ENCODE assay signal across 28 cellular contexts in the genomic region with DNA sequence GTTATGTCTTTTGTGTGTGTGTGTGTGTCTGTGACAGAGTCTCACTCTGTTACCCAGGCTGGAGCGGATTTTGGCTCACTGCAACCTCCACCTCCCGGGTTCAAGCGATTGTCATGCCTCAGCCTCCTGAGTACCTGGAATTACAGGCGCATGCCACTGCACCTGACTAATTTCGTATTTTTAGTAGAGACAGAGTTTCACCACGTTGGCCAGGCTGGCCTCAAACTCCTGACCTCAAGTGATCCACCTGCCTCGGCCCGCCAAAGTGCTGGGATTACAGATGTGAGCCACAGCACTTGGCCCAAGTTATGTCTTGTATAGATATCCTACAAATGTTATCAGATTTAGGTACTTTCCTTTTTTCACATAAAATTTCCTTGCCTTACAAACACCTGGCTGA. TPM values are rescaled to one million over a fixed set of nuclear protein-coding genes. Genes with fewer than 3 reads are reported as not detected.
DNase-seq lines count a peak whose midpoint lies in the region; ATAC-seq, FAIRE-seq and TF ChIP-seq lines count a peak whose summit lies in the region.
"Had no signal": no experiment of that assay in that cellular context is flagged by ENCODE, and none has a peak within 500 bp of the region (broad histone marks: within the 10 kb centered on the region; RNA-seq: fewer than 3 reads in every experiment).

No MANE protein-coding gene starts in this region.

- H3K4me3 Mint-ChIP-seq in IgD-negative memory B cell (peak overlapping the region; percentile 25 to 90 (median 58)), H9 (no peak overlapping the region)
- H3K4me3 Mint-ChIP-seq: activated CD4-positive, alpha-beta memory T cell treated with anti-CD3 and anti-CD28 coated beads for 36 hours; activated naive CD8-positive, alpha-beta T cell treated with anti-CD3 and anti-CD28 coated beads, Interleukin-2, amount 10 ng/mL, durations not matched to agents 7 days and 5 days; stimulated activated naive CD8-positive, alpha-beta T cell treated with anti-CD3 and anti-CD28 coated beads, Interleukin-15, Interleukin-2, amounts not matched to agents 100 ng/mL and 50 ng/mL, for 24 hours had no signal

- no peak overlapping the region for H2BK20ac ChIP-seq in H9 (ENCODE audit: low read depth, low read length, poor library complexity, severe bottlenecking)

- H3K14ac ChIP-seq in H9 (ENCODE audit: insufficient read depth, low read length) (no peak overlapping the region), neuronal stem cell (ENCODE audit: low read length) (no peak overlapping the region)

- no peak overlapping the region for H3K56ac ChIP-seq in H9 (ENCODE audit: insufficient read length, low read depth, low read length)

- H3K27me3 ChIP-seq in GM12878 (replicated peaks in 1 of 2; ENCODE audit: control insufficient read depth in 2 of 2, insufficient read depth in 2 of 2, low read length in 1 of 2) (no peaks in the 10 kb centered on the region), psoas muscle (ENCODE audit: insufficient read depth in 3 of 3, low read length in 2 of 3) (no peaks in the 10 kb centered on the region), H9 (ENCODE audit: insufficient read depth, low read length) (no peaks in the 10 kb centered on the region), neuronal stem cell (ENCODE audit: control insufficient read depth in 3 of 3, insufficient read depth in 3 of 3, low read depth in 1 of 3, low read length in 3 of 3) (no peaks in the 10 kb centered on the region)
- H3K27me3 ChIP-seq: BLaER1, testis, uterus had no signal

- FAIRE-seq in GM12878 (lab: Jason Lieb, UNC) = no peak
- FAIRE-seq: bronchial epithelial cell, H1 had no signal

- H3K36me3 Mint-ChIP-seq in IgD-negative memory B cell = peaks cover 7% of the 10 kb centered on the region
- peaks cover 4 to 26% (median 22%) of the 10 kb centered on the region in 3 experiments; a peak in 5 of 7 replicates for H3K36me3 Mint-ChIP-seq in H9 (ENCODE audit: insufficient read depth in 1 of 3, low read depth in 3 of 3)

- under 1% methylated on average over 8 of the region's 8 CpGs for WGBS in GM12878 (ENCODE audit: insufficient coverage, insufficient replicate concordance, low lambda C conversion rate, missing lambda C conversion rate)
- 37 to 46% (median 41%) methylated on average over 8 of the region's 8 CpGs for WGBS in psoas muscle, 3 donors
- no CpG with 5 or more reads among the region's 8 CpGs for WGBS in H9 (ENCODE audit: extremely low coverage, insufficient read length, low lambda C conversion rate)
- WGBS in neuronal stem cell (ENCODE audit: extremely low coverage in 2 of 2, insufficient read length in 2 of 2, insufficient replicate concordance in 1 of 2), 2 donors = no CpG with 5 or more reads among the region's 8 CpGs

- H2BK5ac ChIP-seq in H9 (ENCODE audit: insufficient read length, low read length) (no peak overlapping the region), neuronal stem cell (ENCODE audit: low read length) (no peak overlapping the region)

- no peak for TF ChIP-seq EP300 in GM12878 (IDR thresholded peaks at IDR 0.05; ENCODE audit: borderline replicate concordance in 1 of 2, control insufficient read depth in 1 of 2, low read depth in 2 of 2, low read length in 2 of 2)

- H3K4me1 ChIP-seq in GM12878 (ENCODE audit: control insufficient read depth, insufficient read depth, low read length) (peaks cover 43% of the 10 kb centered on the region), psoas muscle (peaks cover 21% of the 10 kb centered on the region), H9 (ENCODE audit: insufficient read depth, low read length) (peaks cover 2% of the 10 kb centered on the region; the same call in 1 of the 2 replicates), neuronal stem cell (ENCODE audit: control insufficient read depth in 2 of 2, insufficient read depth in 1 of 2, low read depth in 1 of 2, low read length in 2 of 2) (no peaks in the 10 kb centered on the region)
- H3K4me1 ChIP-seq: BLaER1, testis, uterus had no signal

- peak overlapping the region; percentile 85 for H3K27ac ChIP-seq in GM12878 (ENCODE audit: control insufficient read depth, insufficient read depth)
- peak overlapping the region; percentile 5 for H3K27ac ChIP-seq in psoas muscle
- H3K27ac ChIP-seq in H9 (ENCODE audit: insufficient read length, low read depth, low read length) = no peak overlapping the region
- H3K27ac ChIP-seq in neuronal stem cell (replicated peaks; ENCODE audit: low read length) = no peak overlapping the region
- H3K27ac ChIP-seq: BLaER1, parathyroid adenoma, testis, uterus had no signal

- H3K79me2 ChIP-seq in GM12878 (ENCODE audit: control insufficient read depth, insufficient read depth, low read length) (peaks cover 56% of the 10 kb centered on the region), H9 (ENCODE audit: insufficient read depth, low read length) (peaks cover 3% of the 10 kb centered on the region; the same call in 1 of the 2 replicates)

- H2AK5ac ChIP-seq in H9 (ENCODE audit: insufficient read length, low read length) (no peak overlapping the region), neuronal stem cell (ENCODE audit: low read depth, low read length) (no peak overlapping the region)

- H3K4me3 ChIP-seq in GM12864 (ENCODE audit: low read depth, low read length) (peak overlapping the region; percentile 19; the same call in 1 of the 2 replicates), GM12878 (peak overlapping the region; percentile 61), psoas muscle (no peak overlapping the region), neuronal stem cell (ENCODE audit: low read length in 2 of 2) (no peak overlapping the region)
- H3K4me3 ChIP-seq: BLaER1, testis, uterus had no signal

- intact Hi-C loops in GM12878 (cut with micrococcal nuclease; ENCODE audit: unreplicated experiment) (no loop called here), psoas muscle (cut with DNase I) (no loop called here)

- no peaks in the 10 kb centered on the region for H3K27me3 Mint-ChIP-seq in IgD-negative memory B cell
- H3K27me3 Mint-ChIP-seq in H9 (ENCODE audit: low read depth) = no peaks in the 10 kb centered on the region
- H3K27me3 Mint-ChIP-seq: activated CD4-positive, alpha-beta memory T cell treated with anti-CD3 and anti-CD28 coated beads for 36 hours; activated naive CD8-positive, alpha-beta T cell treated with anti-CD3 and anti-CD28 coated beads, Interleukin-2, amount 10 ng/mL, durations not matched to agents 7 days and 5 days; stimulated activated naive CD8-positive, alpha-beta T cell treated with anti-CD3 and anti-CD28 coated beads, Interleukin-15, Interleukin-2, amounts not matched to agents 100 ng/mL and 50 ng/mL, for 24 hours had no signal

- no peak overlapping the region for H3T11ph ChIP-seq in H9 (ENCODE audit: low read length)

- H3K4me1 Mint-ChIP-seq in IgD-negative memory B cell (peaks cover 40 to 42% (median 40%) of the 10 kb centered on the region in 3 donors), H9 (peaks cover 17 to 22% of the 10 kb centered on the region in 2 experiments)

- no peaks in the 10 kb centered on the region for H3K9me3 Mint-ChIP-seq in IgD-negative memory B cell
- no peaks in the 10 kb centered on the region for H3K9me3 Mint-ChIP-seq in H9
- H3K9me3 Mint-ChIP-seq: activated CD4-positive, alpha-beta memory T cell treated with anti-CD3 and anti-CD28 coated beads for 36 hours; activated naive CD8-positive, alpha-beta T cell treated with anti-CD3 and anti-CD28 coated beads, Interleukin-2, amount 10 ng/mL, durations not matched to agents 7 days and 5 days; stimulated activated naive CD8-positive, alpha-beta T cell treated with anti-CD3 and anti-CD28 coated beads, Interleukin-15, Interleukin-2, amounts not matched to agents 100 ng/mL and 50 ng/mL, for 24 hours had no signal

- no peak overlapping the region for H2BK120ac ChIP-seq in H9 (ENCODE audit: low read depth, low read length, poor library complexity, severe bottlenecking)
- no peak overlapping the region for H2BK120ac ChIP-seq in neuronal stem cell (ENCODE audit: low read depth, low read length)

- POLR2A ChIA-PET in GM12878 (lab: Charles Lee) = interaction anchor here (1.5 to 3.2 kb wide), 3 partner anchors 8 to 14 kb away, joined by 3 to 26 read pairs (median 19); partner anchors contain the start of gene PISD

- ATAC-seq in GM12878 (peak; percentile 40), psoas muscle (peak; percentile 63 to 78 (median 68))
- ATAC-seq: activated CD4-positive, CD25-positive, alpha-beta regulatory T cell treated with anti-CD3 and anti-CD28 coated beads, Interleukin-2, amount 50 U/mL, for 24 hours; left colon; right cardiac atrium had no signal

- H3K18ac ChIP-seq in H9 (ENCODE audit: insufficient read length, low read depth, low read length) = no peak overlapping the region
- H3K18ac ChIP-seq in neuronal stem cell (ENCODE audit: low read length) = no peak overlapping the region

- H3K9me3 ChIP-seq in GM12878 (replicated peaks; ENCODE audit: control insufficient read depth, insufficient read depth, low read length) = no peaks in the 10 kb centered on the region
- no peaks in the 10 kb centered on the region for H3K9me3 ChIP-seq in psoas muscle
- H3K9me3 ChIP-seq in H9 (ENCODE audit: control insufficient read depth, low read depth, low read length) = no peaks in the 10 kb centered on the region
- H3K9me3 ChIP-seq in neuronal stem cell (replicated peaks in 1 of 2; ENCODE audit: control insufficient read depth in 2 of 2, insufficient read depth in 1 of 2, low read depth in 1 of 2, low read length in 2 of 2) = no peaks in the 10 kb centered on the region
- H3K9me3 ChIP-seq: BLaER1, testis, uterus had no signal

- no peaks in the 10 kb centered on the region for H3K23me2 ChIP-seq in H9 (ENCODE audit: insufficient read length, low read depth, low read length, poor library complexity, severe bottlenecking)

- H3K79me1 ChIP-seq in H9 (ENCODE audit: insufficient read depth, low read depth, low read length, poor library complexity, severe bottlenecking) (peaks cover 2% of the 10 kb centered on the region), neuronal stem cell (ENCODE audit: low read depth, low read length) (peaks cover 7% of the 10 kb centered on the region)

- H3K36me3 ChIP-seq in GM12878 (ENCODE audit: control insufficient read depth in 2 of 2, insufficient read depth in 2 of 2, low read length in 1 of 2) (peaks cover 0 to 6% of the 10 kb centered on the region in 2 experiments; a peak in 1 of 4 replicates), psoas muscle (ENCODE audit: insufficient read depth in 1 of 2, low read depth in 1 of 2) (peaks cover 2 to 28% of the 10 kb centered on the region in 2 donors), neuronal stem cell (replicated peaks in 1 of 2; ENCODE audit: control insufficient read depth in 2 of 2, insufficient read depth in 2 of 2, low read length in 2 of 2) (peaks cover 9 to 27% of the 10 kb centered on the region in 2 donors)
- H3K36me3 ChIP-seq: uterus had no signal

- peak overlapping the region; percentile 56 for H3K9ac ChIP-seq in GM12878 (ENCODE audit: control insufficient read depth, insufficient read depth, low read length)
- H3K9ac ChIP-seq in H9 (ENCODE audit: extremely low read depth, insufficient read length, low read length) = no peak overlapping the region
- H3K9ac ChIP-seq in neuronal stem cell (ENCODE audit: low read depth, low read length, poor library complexity) = no peak overlapping the region
- H3K9ac ChIP-seq: BLaER1, parathyroid adenoma had no signal

- DNase-seq in GM12864 (ENCODE audit: low read depth) (no peak), GM12878 (ENCODE audit: low read depth, low spot score) (no peak), psoas muscle (peak in 1 of 2 donors; percentile 60), H9 (no peak), neuronal stem cell (ENCODE audit: low spot score) (no peak)
- DNase-seq in activated CD4-positive, CD25-positive, alpha-beta regulatory T cell treated with anti-CD3 and anti-CD28 coated beads, Interleukin-2, amount 50 U/mL, for 72 hours = no peak
- DNase-seq: activated CD4-positive, alpha-beta memory T cell treated with anti-CD3 and anti-CD28 coated beads for 36 hours; activated gamma-delta T cell; activated naive CD8-positive, alpha-beta T cell treated with anti-CD3 and anti-CD28 coated beads, Interleukin-2, amount 10 ng/mL, durations not matched to agents 7 days and 5 days; aorta; hippocampal formation; left colon; mesendoderm; NCI-H1092; NCI-H1694 treated with DMSO at 0.1 percent for 48 hours; NCI-H446; NCI-H774; stimulated activated CD4-positive, alpha-beta T cell treated with anti-CD3 and anti-CD28 coated beads, Interleukin-1b, Interleukin-23, amount 100 ng/mL, for 48 hours; testis; uterus had no signal

- TF ChIP-seq CTCF in GM12864 (IDR thresholded peaks at IDR 0.05; ENCODE audit: low read depth, low read length, missing control alignments) = no peak
- no peak for TF ChIP-seq CTCF in GM12878 (IDR thresholded peaks at IDR 0.05 in 2 of 3, conservative IDR thresholded peaks at IDR 0.05 in 1 of 3; ENCODE audit: control insufficient read depth in 2 of 3, extremely low read depth in 1 of 3, insufficient read depth in 1 of 3, low read depth in 3 of 3, low read length in 3 of 3)
- no peak for TF ChIP-seq CTCF in psoas muscle (IDR thresholded peaks at IDR 0.05)
- no peak for TF ChIP-seq CTCF in H9 (conservative IDR thresholded peaks at IDR 0.05)

- H3K4ac ChIP-seq in H9 (ENCODE audit: low read depth, low read length) (no peak overlapping the region), neuronal stem cell (ENCODE audit: low read length) (no peak overlapping the region)

- H4K20me1 ChIP-seq in GM12878 (ENCODE audit: control insufficient read depth, insufficient read depth) (no peaks in the 10 kb centered on the region), H9 (ENCODE audit: control insufficient read depth, insufficient read depth, insufficient read length) (no peaks in the 10 kb centered on the region)

- no peak for TF ChIP-seq POLR2A in GM12878 (IDR thresholded peaks at IDR 0.05; ENCODE audit: low read depth, low read length)

- H2BK12ac ChIP-seq in H9 (ENCODE audit: insufficient read length, low read depth, low read length) (no peak overlapping the region), neuronal stem cell (ENCODE audit: low read length) (no peak overlapping the region)

- CTCF ChIA-PET in GM12878 (lab: Yijun Ruan, JAX) = interaction anchor here (1.2 kb wide), 1 partner anchor 9 kb away, joined by 3 read pairs; no protein-coding TSS in a partner anchor

- in situ Hi-C loops in GM12878 (cut with MboI) = no loop called here

- BruUV-seq in GM12878 (replicated peaks; lab: Mats Ljungman, UMichigan) = no TSS peak

- RAD21 ChIA-PET in GM12878 (lab: Charles Lee; ENCODE audit: unreplicated experiment) = interaction anchor here (1.5 to 3.4 kb wide), 2 partner anchors 16 to 22 kb away, joined by 3 to 37 read pairs; no protein-coding TSS in a partner anchor

- H3K4me2 ChIP-seq in GM12878 (ENCODE audit: control insufficient read depth, insufficient read depth) (peak overlapping the region; percentile 73), H9 (ENCODE audit: insufficient read depth, insufficient read length, low read length) (no peak overlapping the region), neuronal stem cell (ENCODE audit: insufficient read depth, low read length, poor library complexity, severe bottlenecking) (no peak overlapping the region)
- H3K4me2 ChIP-seq: BLaER1 had no signal

- H4K91ac ChIP-seq in H9 (ENCODE audit: insufficient read length, low read depth, low read length) (no peak overlapping the region), neuronal stem cell (ENCODE audit: low read depth, low read length, poor library complexity) (no peak overlapping the region)

- H3K27ac Mint-ChIP-seq in IgD-negative memory B cell = peak overlapping the region in 2 of 3 donors; percentile 40 to 73
- no peak overlapping the region for H3K27ac Mint-ChIP-seq in H9
- H3K27ac Mint-ChIP-seq: activated naive CD8-positive, alpha-beta T cell treated with anti-CD3 and anti-CD28 coated beads, Interleukin-2, amount 10 ng/mL, durations not matched to agents 7 days and 5 days had no signal

- H2BK15ac ChIP-seq in H9 (ENCODE audit: low read depth, low read length) = no peak overlapping the region
- no peak overlapping the region for H2BK15ac ChIP-seq in neuronal stem cell (ENCODE audit: low read length)

- SMC1A ChIA-PET in GM12878 (lab: Charles Lee; ENCODE audit: uncharacterized antibody, unreplicated experiment) = interaction anchor here (2.0 kb wide), 1 partner anchor 10 kb away, joined by 11 read pairs; the partner anchor contains the start of gene PISD

- H2AFZ ChIP-seq in GM12878 (ENCODE audit: control insufficient read depth, low read depth, low read length) (no peak overlapping the region), H9 (ENCODE audit: low read length) (no peak overlapping the region), neuronal stem cell (ENCODE audit: low read length) (no peak overlapping the region)
- H2AFZ ChIP-seq: parathyroid adenoma had no signal

- H4K5ac ChIP-seq in H9 (ENCODE audit: insufficient read length, low read depth, low read length) = no peak overlapping the region

- TF ChIP-seq RAD21 in GM12878 (IDR thresholded peaks at IDR 0.05; ENCODE audit: insufficient read depth, low read depth, low read length) = no peak

- no peak overlapping the region for H4K8ac ChIP-seq in H9 (replicated peaks; ENCODE audit: insufficient read length, low read depth, low read length)
- no peak overlapping the region for H4K8ac ChIP-seq in neuronal stem cell (ENCODE audit: low read depth, low read length)

- H3K23ac ChIP-seq in H9 (ENCODE audit: insufficient read length, low read depth, low read length) (no peak overlapping the region), neuronal stem cell (ENCODE audit: low read depth, low read length, poor library complexity) (no peak overlapping the region)

RNA-seq across cellular contexts. Expression of gene PISD, which starts 9.9 kb away (rescaled TPM):
- polyA plus RNA-seq in IgD-negative memory B cell (20.7 TPM), GM12878 (2011; rRNA removed) (22.5 and 46.8 TPM in 2 replicates), GM12878 (2014; fragmentation: Illumina TruSeq; extraction: Trizol) (24.5 and 36.9 TPM in 2 replicates), GM12878 (2014; fragmentation: Nextera tagmentation; extraction: Ambion mirVana) (10 to 100 TPM; 31.1 to 44.9 TPM), GM12878 (2014; rRNA removed) (49.1 and 51.4 TPM in 2 replicates), GM12878 (2016; fragmentation: Nextera tagmentation; extraction: Ambion mirVana) (10 to 100 TPM; 48.3 to 54.9 TPM), psoas muscle (10 to 100 TPM; 10.2 to 18.7 (median 15.2) TPM)
- total RNA-seq in GM12878 (2013; cell fraction: nucleolus; rRNA removed) = 75.1 and 77.2 TPM in 2 replicates
- total RNA-seq in GM12878 (2014; rRNA removed) (41.3 and 44.7 TPM in 2 replicates), GM12878 (2014; rRNA removed; fragmentation: Illumina TruSeq; extraction: Trizol) (24.2 and 25.8 TPM in 2 replicates), GM12878 (2021) (62.7 and 63.4 TPM in 2 replicates), psoas muscle (10 to 100 TPM; 11.1 to 24.2 (median 17.2) TPM), H9 (2021) (55.9 and 62.0 TPM in 2 replicates)
- polyA plus RNA-seq in GM12878 (2011; ENCODE audit: low read depth) = 18.1 TPM
- 66.2 and 74.7 TPM in 2 replicates for polyA plus RNA-seq in GM12878 (2011; cell fraction: cytosol; rRNA removed)
- 157 and 166 TPM in 2 replicates for polyA plus RNA-seq in GM12878 (2011; cell fraction: nucleus; rRNA removed)
- 34.4 and 39.1 TPM in 2 replicates for polyA plus RNA-seq in GM12878 (2012)
- 28.3 and 51.8 TPM in 2 replicates for polyA minus RNA-seq in GM12878 (2011; rRNA and poly(A)+ RNA removed)
- 19.8 and 21.5 TPM in 2 replicates for polyA minus RNA-seq in GM12878 (2011; cell fraction: cytosol; rRNA and poly(A)+ RNA removed)
- 24.8 and 28.7 TPM in 2 replicates for polyA minus RNA-seq in GM12878 (2011; cell fraction: nucleus; rRNA and poly(A)+ RNA removed)
- polyA plus RNA-seq in neuronal stem cell (2013, experiment 1 of 2) = 18.6 TPM
- polyA plus RNA-seq in neuronal stem cell (2013, experiment 2 of 2) = 18.6 TPM

Comparison
In these comparisons a context has a peak if more than half of its experiments do, and no peak if none do; other contexts are left out.
1. H3K4me3 ChIP-seq: peak in GM12864 (single experiment) and GM12878 (single experiment); none in psoas muscle (single experiment) and neuronal stem cell (0 of 2).
2. H3K27ac Mint-ChIP-seq: peak in IgD-negative memory B cell (2 of 3); none in H9 (0 of 3).
3. H3K4me3 Mint-ChIP-seq: peak in IgD-negative memory B cell (4 of 4); none in H9 (0 of 2).
4. H3K27ac ChIP-seq: peak in GM12878 (single experiment) and psoas muscle (single experiment); none in H9 (single experiment) and neuronal stem cell (single experiment).